In the genomic region with DNA sequence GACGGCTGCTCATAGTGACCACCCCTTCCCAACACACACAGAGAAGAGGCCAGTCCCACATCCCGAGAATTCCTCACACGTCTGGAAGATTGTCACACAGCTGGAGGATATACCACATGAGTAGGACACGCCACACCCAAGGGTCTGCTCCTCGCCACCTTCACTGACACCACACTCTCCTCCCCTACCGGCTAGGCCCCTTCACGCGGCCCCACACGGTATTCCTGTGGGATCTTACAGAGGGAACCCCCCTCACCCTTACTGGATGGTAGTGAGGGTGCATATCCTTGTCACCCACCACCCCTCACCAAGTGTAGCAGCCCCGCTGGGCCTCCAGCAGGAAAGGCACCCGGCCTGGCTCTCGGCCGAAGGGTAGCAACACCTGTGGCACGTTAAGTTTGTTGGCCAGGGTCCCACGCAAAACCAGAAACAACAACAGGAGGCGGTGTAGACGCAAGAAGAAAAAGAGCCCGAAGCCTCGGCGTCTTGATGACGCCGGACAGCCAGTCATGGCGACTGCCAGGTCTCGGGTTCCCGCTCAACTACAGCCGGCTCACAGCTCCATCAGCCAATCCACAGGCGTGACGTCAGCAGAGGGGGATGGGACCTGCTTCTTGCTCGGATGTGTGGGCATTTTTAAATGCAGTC, we compare ENCODE assay signal across 9 cellular contexts. TPM values are rescaled to one million over a fixed set of nuclear protein-coding genes. Genes with fewer than 3 reads are reported as not detected.
DNase-seq lines count a peak whose midpoint lies in the region; ATAC-seq and TF ChIP-seq lines count a peak whose summit lies in the region.
"Had no signal": no experiment of that assay in that cellular context is flagged by ENCODE, and none has a peak within 500 bp of the region (broad histone marks: within the 10 kb centered on the region; RNA-seq: fewer than 3 reads in every experiment).

Gene NUP210L (minus strand): TSS at position 540 of the 648 bp plus-strand sequence.

- no peaks in the 10 kb centered on the region for H4K20me1 ChIP-seq in fibroblast of lung (ENCODE audit: control insufficient read depth, extremely low read depth, insufficient read depth, low read length)

- H2AFZ ChIP-seq in fibroblast of lung (ENCODE audit: low read length), result no peak within 1 kb of the TSS

- no peaks in the 10 kb centered on the region for H3K27me3 Mint-ChIP-seq in Caco-2 (ENCODE audit: insufficient read depth, unreplicated experiment)
- no peaks in the 10 kb centered on the region for H3K27me3 Mint-ChIP-seq in osteocyte (ENCODE audit: unreplicated experiment)

- ATAC-seq in HG03097 (IDR thresholded peaks at IDR 0.05; ENCODE audit: low FRiP score, unreplicated experiment), result no peak

- CTCF ChIA-PET in Caco-2 (lab: Charles Lee), result interaction anchor here (0.7 kb wide), 1 partner anchor 180 kb away, joined by 4 read pairs; no protein-coding TSS in a partner anchor

- DNase-seq in Caco-2 (no peak), SK-MEL-5 (ENCODE audit: low read depth, low spot score) (peak; percentile 50), fibroblast of lung (ENCODE audit: low read depth in 2 of 2) (peak; percentile 18 to 74), osteocyte (ENCODE audit: extremely low spot score, unreplicated experiment) (no peak), NCI-H1417 (lab: John Stamatoyannopoulos, UW) (no peak), middle frontal gyrus (ENCODE audit: extremely low spot score, low spot score) (no peak), SKM-1 (lab: John Stamatoyannopoulos, UW; ENCODE audit: unreplicated experiment) (no peak)

- H3K4me2 ChIP-seq in fibroblast of lung (ENCODE audit: extremely low read depth, insufficient read depth, low read length), result no peak within 1 kb of the TSS

- no peaks in the 10 kb centered on the region for H3K9me3 ChIP-seq in Caco-2
- H3K9me3 ChIP-seq in fibroblast of lung (ENCODE audit: control insufficient read depth, insufficient read depth, low read depth, low read length), result no peaks in the 10 kb centered on the region

- H3K36me3 ChIP-seq in Caco-2 (ENCODE audit: control insufficient read depth, insufficient read depth, low read length) (no peaks in the 10 kb centered on the region; the same call in none of the 2 replicates), fibroblast of lung (ENCODE audit: control insufficient read depth, insufficient read depth, low read length) (peaks cover 5% of the 10 kb centered on the region)

- no peak within 1 kb of the TSS for H3K4me3 Mint-ChIP-seq in Caco-2 (ENCODE audit: unreplicated experiment)
- no peak within 1 kb of the TSS for H3K4me3 Mint-ChIP-seq in osteocyte (ENCODE audit: unreplicated experiment)

- H3K79me2 ChIP-seq in fibroblast of lung (ENCODE audit: control insufficient read depth, insufficient read depth, low read length), result no peaks in the 10 kb centered on the region

- H3K4me1 Mint-ChIP-seq in Caco-2 (ENCODE audit: low read depth, unreplicated experiment) (peaks cover 18% of the 10 kb centered on the region), osteocyte (ENCODE audit: unreplicated experiment) (peaks cover 32% of the 10 kb centered on the region)

- in situ Hi-C loops in SK-MEL-5 (cut with HindIII; ENCODE audit: low pct_unique_long_range_greater_than_20kb, low sequenced_read_pairs), result no loop called here

- peak within 1 kb of the TSS; percentile 33 for H3K27ac Mint-ChIP-seq in Caco-2 (ENCODE audit: unreplicated experiment)
- peak within 1 kb of the TSS; percentile 69 for H3K27ac Mint-ChIP-seq in osteocyte (ENCODE audit: unreplicated experiment)

- H3K9me3 Mint-ChIP-seq in Caco-2 (ENCODE audit: unreplicated experiment) (no peaks in the 10 kb centered on the region), osteocyte (ENCODE audit: unreplicated experiment) (no peaks in the 10 kb centered on the region)

- POLR2A ChIA-PET in Caco-2 (lab: Charles Lee), result interaction anchor here (0.5 to 0.6 kb wide), 2 partner anchors 122 to 1352 kb away, joined by 3 to 4 read pairs; no protein-coding TSS in a partner anchor

- peak within 1 kb of the TSS; percentile 81 for H3K27ac ChIP-seq in fibroblast of lung (ENCODE audit: insufficient read depth, low read length)

- TF ChIP-seq CTCF in Caco-2 (IDR thresholded peaks at IDR 0.05; ENCODE audit: insufficient read depth in 1 of 2, low read depth in 1 of 2, low read length in 1 of 2, severe bottlenecking in 1 of 2, unreplicated experiment in 1 of 2) (no peak), fibroblast of lung (conservative IDR thresholded peaks at IDR 0.05 in 1 of 2, IDR thresholded peaks at IDR 0.05 in 1 of 2; ENCODE audit: low read depth in 1 of 2, low read length in 2 of 2) (no peak), osteocyte (IDR thresholded peaks at IDR 0.05) (no peak)

- intact Hi-C loops in Caco-2 (cut with micrococcal nuclease; ENCODE audit: unreplicated experiment), result no loop called here

- H3K4me1 ChIP-seq in Caco-2 (peaks cover 13% of the 10 kb centered on the region; the same call in 1 of the 2 replicates), fibroblast of lung (ENCODE audit: control insufficient read depth, extremely low read depth, insufficient read depth, low read length) (peaks cover 12% of the 10 kb centered on the region)

- H3K4me3 ChIP-seq in Caco-2 (ENCODE audit: low read depth, low read length) (no peak within 1 kb of the TSS), fibroblast of lung (replicated peaks in 1 of 4; ENCODE audit: control extremely low read depth in 1 of 4, insufficient read depth in 1 of 4, low read depth in 3 of 4, low read length in 4 of 4) (peak within 1 kb of the TSS in 1 of 4 experiments; percentile 51)

- BruUV-seq in Caco-2 (replicated peaks; lab: Mats Ljungman, UMichigan), result no TSS peak

- H3K27me3 ChIP-seq in Caco-2 (replicated peaks; ENCODE audit: control insufficient read depth, insufficient read depth, low read length), result no peaks in the 10 kb centered on the region
- no peaks in the 10 kb centered on the region for H3K27me3 ChIP-seq in fibroblast of lung (ENCODE audit: control insufficient read depth, insufficient read depth, low read length)

- H3K36me3 Mint-ChIP-seq in Caco-2 (ENCODE audit: insufficient read depth, unreplicated experiment) (peaks cover 55% of the 10 kb centered on the region), osteocyte (ENCODE audit: unreplicated experiment) (peaks cover 28% of the 10 kb centered on the region)

- peak within 1 kb of the TSS; percentile 45 for H3K9ac ChIP-seq in fibroblast of lung (ENCODE audit: insufficient read depth, low read length)

RNA-seq across cellular contexts. Expression of gene NUP210L, which starts in this region (rescaled TPM):
- total RNA-seq in Caco-2 (2022) (0.07 and 0.19 TPM in 2 replicates), fibroblast of lung (under 0.01 and 0.17 TPM in 2 replicates), osteocyte (not detected in 2 replicates)
- total RNA-seq in SK-MEL-5 (2014; rRNA removed; shearing (Covaris generic)), result not detected in 2 replicates
- polyA plus RNA-seq in SK-MEL-5 (2015; cell fraction: cytosol; rRNA removed), result 0.03 TPM in 1 of 2 replicates, not detected in the other
- polyA plus RNA-seq in SK-MEL-5 (2015; cell fraction: nucleus; rRNA removed), result 0.09 and 0.17 TPM in 2 replicates
- 0.01 and 0.08 TPM in 2 replicates for polyA plus RNA-seq in fibroblast of lung
- 0.02 TPM in 1 of 2 replicates, not detected in the other for polyA plus RNA-seq in fibroblast of lung (2012)
- not detected in 2 replicates for polyA minus RNA-seq in fibroblast of lung (ENCODE audit: low replicate concordance)
- total RNA-seq: RPMI7951 had no signal

Comparison
In these comparisons a context has a peak if more than half of its experiments do, and no peak if none do; other contexts are left out.
1. Peak in DNase-seq in SK-MEL-5; RNA of the gene not detected or under 1 TPM.
2. Peak in DNase-seq, H3K27ac ChIP-seq and H3K9ac ChIP-seq in fibroblast of lung; RNA of the gene not detected or under 1 TPM.